In the genomic region with DNA sequence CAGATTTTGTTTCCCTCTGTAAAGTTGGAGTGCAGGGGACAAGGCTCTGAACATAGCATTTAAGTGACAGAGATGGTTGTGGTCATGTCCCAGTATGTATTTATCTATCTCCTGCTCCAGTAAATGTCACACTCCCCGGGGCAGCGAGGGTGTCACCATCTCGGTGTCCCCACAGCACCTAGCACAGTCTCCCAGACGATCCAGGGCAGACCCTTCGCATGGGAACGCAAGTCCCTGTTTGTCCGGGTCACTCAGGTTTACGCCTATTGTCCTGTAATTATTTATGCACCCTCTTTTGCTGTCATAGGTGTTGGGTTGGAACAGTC, we compare ENCODE assay signal across 11 cellular contexts. TPM values are rescaled to one million over a fixed set of nuclear protein-coding genes. Genes with fewer than 3 reads are reported as not detected.
"Had no signal": no experiment of that assay in that cellular context is flagged by ENCODE, and none has a peak within 500 bp of the region (broad histone marks: within the 10 kb centered on the region; RNA-seq: fewer than 3 reads in every experiment).

No MANE protein-coding gene starts in this region.

- H3K9me3 ChIP-seq: ascending aorta, body of pancreas, Peyer's patch had no signal

- H3K27ac ChIP-seq: ascending aorta, body of pancreas, Peyer's patch had no signal

- H3K27me3 ChIP-seq: ascending aorta, body of pancreas, Peyer's patch had no signal

- H3K4me3 ChIP-seq: ascending aorta, body of pancreas, Peyer's patch had no signal

- H3K4me1 ChIP-seq: Peyer's patch had no signal

- DNase-seq: amniotic stem cell; NK-92 treated with Interleukin-12 subunit alpha and Interleukin-12 subunit beta, amount 100 ng/mL, for 24 hours had no signal

- H3K36me3 ChIP-seq: ascending aorta, Peyer's patch had no signal

RNA-seq across cellular contexts. Expression of a gene that starts 12.6 kb away (rescaled TPM):
- total RNA-seq: activated CD8-positive, alpha-beta T cell treated with anti-CD3 and anti-CD28 coated beads for 36 hours; activated naive CD4-positive, alpha-beta T cell treated with anti-CD3 and anti-CD28 coated beads, Interleukin-2, amount 50 U/mL, for 72 hours; activated T-cell treated with anti-CD3 and anti-CD28 coated beads, Interleukin-2, amount 50 U/mL, for 72 hours; ascending aorta; body of pancreas; bronchial epithelial cell; MCF 10A; Peyer's patch; SK-MEL-5 had no signal
